ENCODE assay signal across 10 cellular contexts in genomic region chr1:27789511-27790154, GRCh38. TPM values are rescaled to one million over a fixed set of nuclear protein-coding genes. Genes with fewer than 3 reads are reported as not detected.
DNase-seq lines count a peak whose midpoint lies in the region; ATAC-seq and TF ChIP-seq lines count a peak whose summit lies in the region.
"Had no signal": no experiment of that assay in that cellular context is flagged by ENCODE, and none has a peak within 500 bp of the region (broad histone marks: within the 10 kb centered on the region; RNA-seq: fewer than 3 reads in every experiment).

No MANE protein-coding gene starts in this region.

- ATAC-seq in HG03378 (IDR thresholded peaks at IDR 0.05; ENCODE audit: unreplicated experiment): no peak

- no peak for TF ChIP-seq CTCF in AG10803 (conservative IDR thresholded peaks at IDR 0.05; ENCODE audit: low read length)
- TF ChIP-seq CTCF in epithelial cell of esophagus (IDR thresholded peaks at IDR 0.05; ENCODE audit: insufficient read depth, low read depth, low read length, missing control alignments): no peak
- TF ChIP-seq CTCF in GM13977 (IDR thresholded peaks at IDR 0.05; ENCODE audit: extremely low read depth, insufficient read depth, missing control alignments): no peak

- DNase-seq in AG10803 (ENCODE audit: low read depth) (peak; percentile 22), NCI-H2227 treated with DMSO at 0.1 percent for 48 hours (lab: John Stamatoyannopoulos, UW) (peak; percentile 67), epithelial cell of esophagus (ENCODE audit: low read depth) (peak; percentile 46), mucosa of gallbladder (ENCODE audit: low spot score) (peak; percentile 33), ecto neural progenitor cell (ENCODE audit: low spot score) (no peak), GM13977 (ENCODE audit: low spot score) (no peak)
- no peak for DNase-seq in effector CD4-positive, alpha-beta T cell
- DNase-seq: activated B cell treated with CpG ODN at 0.5 μM for 24 hours, NCI-H446 treated with DMSO at 0.1 percent for 48 hours had no signal

- in situ Hi-C loops in GM13977 (cut with MboI; ENCODE audit: low pct_unique_long_range_greater_than_20kb, low sequenced_read_pairs, unreplicated experiment): no loop called here

- H3K4me3 ChIP-seq in AG10803 (ENCODE audit: low read length): no peak overlapping the region
- H3K4me3 ChIP-seq in epithelial cell of esophagus (ENCODE audit: low read length): no peak overlapping the region

RNA-seq across cellular contexts. Expression of gene STX12, which starts 16.6 kb away (rescaled TPM):
- 78.8 TPM for total RNA-seq in mucosa of gallbladder

RNA-seq across cellular contexts. Expression of gene PPP1R8, which starts 40.9 kb away (rescaled TPM):
- 36.5 TPM for total RNA-seq in mucosa of gallbladder

Comparison
In these comparisons a context has a peak if more than half of its experiments do, and no peak if none do; other contexts are left out.
1. DNase-seq: peak in AG10803 (single experiment), NCI-H2227 treated with DMSO at 0.1 percent for 48 hours (single experiment), epithelial cell of esophagus (single experiment) and mucosa of gallbladder (single experiment); none in ecto neural progenitor cell (single experiment), effector CD4-positive, alpha-beta T cell (single experiment) and GM13977 (single experiment).